ENCODE assay signal across 13 cellular contexts in genomic region chr7:30320392-30320791, GRCh38. TPM values are rescaled to one million over a fixed set of nuclear protein-coding genes. Genes with fewer than 3 reads are reported as not detected.
DNase-seq lines count a peak whose midpoint lies in the region; ATAC-seq and TF ChIP-seq lines count a peak whose summit lies in the region.
"Had no signal": no experiment of that assay in that cellular context is flagged by ENCODE, and none has a peak within 500 bp of the region (broad histone marks: within the 10 kb centered on the region; RNA-seq: fewer than 3 reads in every experiment).

No MANE protein-coding gene starts in this region.

- H3K9me3 ChIP-seq in CD4-positive, alpha-beta memory T cell (ENCODE audit: control insufficient read depth in 1 of 2, low read length in 2 of 2) = no peaks in the 10 kb centered on the region
- no peaks in the 10 kb centered on the region for H3K9me3 ChIP-seq in GM23248 (ENCODE audit: low read depth)
- H3K9me3 ChIP-seq: BE2C, psoas muscle had no signal

- H3K79me2 ChIP-seq in GM23248 (ENCODE audit: insufficient read depth) = peaks cover 15% of the 10 kb centered on the region

- peaks cover 49 to 82% (median 65%) of the 10 kb centered on the region in 4 donors for H3K4me1 Mint-ChIP-seq in CD4-positive, alpha-beta memory T cell
- H3K4me1 Mint-ChIP-seq in T-cell = peaks cover 71 to 82% (median 81%) of the 10 kb centered on the region in 3 donors
- peaks cover 29 to 83% (median 62%) of the 10 kb centered on the region in 4 donors for H3K4me1 Mint-ChIP-seq in naive thymus-derived CD8-positive, alpha-beta T cell

- H3K27ac Mint-ChIP-seq in CD4-positive, alpha-beta memory T cell = peak overlapping the region; percentile 76 to 98 (median 94)
- H3K27ac Mint-ChIP-seq in T-cell = peak overlapping the region; percentile 96 to 97
- peak overlapping the region in 9 of 10 donors; percentile 29 to 99 (median 93) for H3K27ac Mint-ChIP-seq in naive thymus-derived CD8-positive, alpha-beta T cell

- no peaks in the 10 kb centered on the region for H4K20me1 ChIP-seq in GM23248 (ENCODE audit: insufficient read depth)

- H3K9ac ChIP-seq in GM23248 = no peak overlapping the region

- no peaks in the 10 kb centered on the region for H3K36me3 ChIP-seq in CD4-positive, alpha-beta memory T cell (ENCODE audit: insufficient read depth, low read length)
- H3K36me3 ChIP-seq in GM23248 (ENCODE audit: low read depth) = no peaks in the 10 kb centered on the region
- H3K36me3 ChIP-seq: BE2C had no signal

- no peaks in the 10 kb centered on the region for H3K27me3 Mint-ChIP-seq in CD4-positive, alpha-beta memory T cell
- no peaks in the 10 kb centered on the region for H3K27me3 Mint-ChIP-seq in T-cell
- no peaks in the 10 kb centered on the region for H3K27me3 Mint-ChIP-seq in naive thymus-derived CD8-positive, alpha-beta T cell

- no peak overlapping the region for H3K4me2 ChIP-seq in GM23248 (ENCODE audit: unreplicated experiment)

- no peak for TF ChIP-seq CTCF in GM20000 (IDR thresholded peaks at IDR 0.05; ENCODE audit: extremely low read depth, missing control alignments)

- no peak for ATAC-seq in T-cell (replicated peaks in 1 of 4)
- ATAC-seq in naive thymus-derived CD8-positive, alpha-beta T cell = no peak
- no peak for ATAC-seq in GM19023 (IDR thresholded peaks at IDR 0.05; ENCODE audit: unreplicated experiment)

- DNase-seq in CD4-positive, alpha-beta memory T cell = no peak
- DNase-seq in GM23248 (no peak), T-cell (no peak), GM20000 (ENCODE audit: low spot score) (no peak), mucosa of gallbladder (ENCODE audit: low spot score) (no peak)
- DNase-seq in naive thymus-derived CD8-positive, alpha-beta T cell = no peak
- DNase-seq: GOT3, left ventricle myocardium superior, NCI-H2029 treated with DMSO at 0.1 percent for 48 hours, NCI-H526 treated with DMSO at 0.1 percent for 48 hours, psoas muscle had no signal

- peak overlapping the region; percentile 60 to 92 (median 89) for H3K4me3 Mint-ChIP-seq in CD4-positive, alpha-beta memory T cell
- peak overlapping the region; percentile 63 to 82 (median 80) for H3K4me3 Mint-ChIP-seq in T-cell
- peak overlapping the region in 7 of 10 donors; percentile 2 to 72 (median 57) for H3K4me3 Mint-ChIP-seq in naive thymus-derived CD8-positive, alpha-beta T cell

- peaks cover 73% of the 10 kb centered on the region for H3K4me1 ChIP-seq in CD4-positive, alpha-beta memory T cell (ENCODE audit: insufficient read depth, low read length)
- H3K4me1 ChIP-seq in GM23248 (ENCODE audit: insufficient read depth) = peaks cover 33% of the 10 kb centered on the region

- no peak overlapping the region for H2AFZ ChIP-seq in GM23248

- peak overlapping the region in 1 of 2 donors; percentile 35 for H3K4me3 ChIP-seq in CD4-positive, alpha-beta memory T cell (ENCODE audit: low read length in 2 of 2)
- peak overlapping the region; percentile 74; the same call in 1 of the 2 replicates for H3K4me3 ChIP-seq in GM23248

- no peaks in the 10 kb centered on the region for H3K9me3 Mint-ChIP-seq in CD4-positive, alpha-beta memory T cell
- no peaks in the 10 kb centered on the region for H3K9me3 Mint-ChIP-seq in T-cell
- peaks cover 0 to 3% (median 0%) of the 10 kb centered on the region in 9 donors for H3K9me3 Mint-ChIP-seq in naive thymus-derived CD8-positive, alpha-beta T cell

- peaks cover 6 to 8% of the 10 kb centered on the region in 2 donors for H3K36me3 Mint-ChIP-seq in CD4-positive, alpha-beta memory T cell
- peaks cover 12% of the 10 kb centered on the region for H3K36me3 Mint-ChIP-seq in T-cell
- H3K36me3 Mint-ChIP-seq in naive thymus-derived CD8-positive, alpha-beta T cell = peaks cover 0 to 8% (median 7%) of the 10 kb centered on the region in 3 donors

- CTCF ChIA-PET in CD4-positive, alpha-beta memory T cell (lab: Charles Lee; ENCODE audit: partially characterized antibody) = no interaction called here
- CTCF ChIA-PET in T-cell (lab: Charles Lee) = no interaction called here

- H3F3A ChIP-seq in GM23248 (ENCODE audit: insufficient read depth) = peaks cover 13% of the 10 kb centered on the region

- peak overlapping the region; percentile 76 for H3K27ac ChIP-seq in CD4-positive, alpha-beta memory T cell (ENCODE audit: low read depth, low read length)
- no peak overlapping the region for H3K27ac ChIP-seq in GM23248

- intact Hi-C loops in CD4-positive, alpha-beta memory T cell (cut with micrococcal nuclease) = no loop called here

- WGBS in GM23248 (ENCODE audit: low coverage in 1 of 2, low lambda C conversion rate in 2 of 2, missing lambda C conversion rate in 2 of 2), 2 experiments = 97 to 99% methylated on average over 3 of the region's 3 CpGs

- in situ Hi-C loops in GM23248 (cut with MboI) = no loop called here

- no peaks in the 10 kb centered on the region for H3K9me2 ChIP-seq in GM23248 (ENCODE audit: insufficient read depth)

- POLR2A ChIA-PET in CD4-positive, alpha-beta memory T cell (lab: Charles Lee; ENCODE audit: partially characterized antibody) = interaction anchor here (0.7 to 4.4 kb wide), 6 partner anchors 11 to 35 kb away, joined by 3 to 78 read pairs (median 14); no protein-coding TSS in a partner anchor
- POLR2A ChIA-PET in T-cell (lab: Charles Lee) = no interaction called here
- POLR2A ChIA-PET in naive thymus-derived CD8-positive, alpha-beta T cell (lab: Charles Lee) = interaction anchor here (1.0 kb wide), 1 partner anchor 27 kb away, joined by 4 read pairs; no protein-coding TSS in a partner anchor

- H3K27me3 ChIP-seq in CD4-positive, alpha-beta memory T cell (ENCODE audit: insufficient read depth, low read length) = no peaks in the 10 kb centered on the region
- H3K27me3 ChIP-seq in GM23248 (replicated peaks; ENCODE audit: insufficient read depth) = no peaks in the 10 kb centered on the region
- H3K27me3 ChIP-seq: BE2C had no signal

RNA-seq across cellular contexts. Expression of gene ZNRF2, which starts 36.0 kb away (rescaled TPM):
- 10 to 100 TPM; 37.3 to 39.4 TPM for total RNA-seq in CD4-positive, alpha-beta memory T cell
- 1 to 10 TPM in 1 of 2 donors, under 1 TPM in 1; 0.59 to 3.5 TPM for polyA plus RNA-seq in CD4-positive, alpha-beta memory T cell
- 4.4 and 6.5 TPM in 2 replicates for total RNA-seq in GM23248 (2014; rRNA removed; shearing (Covaris generic))
- polyA plus RNA-seq in GM23248 (2016; fragmentation: Nextera tagmentation; extraction: Ambion mirVana) = 0.25 and 0.46 TPM in 2 replicates
- total RNA-seq in T-cell (10 to 100 TPM; 22.4 to 38.4 (median 30.8) TPM), mucosa of gallbladder (32.8 TPM)
- 10 to 100 TPM; 28.8 to 29.4 TPM for total RNA-seq in naive thymus-derived CD8-positive, alpha-beta T cell
- 1 to 10 TPM; 1.1 to 2.3 (median 2.2) TPM for polyA plus RNA-seq in naive thymus-derived CD8-positive, alpha-beta T cell

Comparison
In these comparisons a context has a peak if more than half of its experiments do, and no peak if none do; other contexts are left out.
1. POLR2A ChIA-PET loops: an anchor here in CD4-positive, alpha-beta memory T cell (0.7 to 4.4 kb wide) and naive thymus-derived CD8-positive, alpha-beta T cell (1.0 kb wide); none called in T-cell.